ENCODE assay signal across 8 cellular contexts in genomic region chr11:12802418-12803085, GRCh38.
DNase-seq lines count a peak whose midpoint lies in the region; TF ChIP-seq lines count a peak whose summit lies in the region.

No MANE protein-coding gene starts in this region.

- TF ChIP-seq POLR2A in thyroid gland (IDR thresholded peaks at IDR 0.05), result no peak

- WGBS in thyroid gland, 2 donors, result 44 to 45% methylated on average over 16 of the region's 16 CpGs

- CTCF ChIA-PET in AG04450 (lab: Charles Lee), result interaction anchor here (1.1 to 2.2 kb wide), 4 partner anchors 11 to 516 kb away, joined by 3 to 7 read pairs (median 6); no protein-coding TSS in a partner anchor

- H3K9me3 ChIP-seq in AG04450 (ENCODE audit: control insufficient read depth, insufficient read depth, low read length), result no peaks in the 10 kb centered on the region
- H3K9me3 ChIP-seq in adipocyte (ENCODE audit: control insufficient read depth, low read length), result no peaks in the 10 kb centered on the region
- H3K9me3 ChIP-seq in thyroid gland, result no peaks in the 10 kb centered on the region

- H3K9ac ChIP-seq in adipocyte (ENCODE audit: low read length), result no peak overlapping the region

- DNase-seq in AG04450 (ENCODE audit: low read depth, low spot score), result no peak
- DNase-seq in NCI-H1092 (lab: John Stamatoyannopoulos, UW), result peak; percentile 99
- DNase-seq in adipocyte (ENCODE audit: low read depth), result peak; percentile 79
- peak; percentile 97 for DNase-seq in islet precursor cell
- peak; percentile 93 to 94 for DNase-seq in thyroid gland
- no peak for DNase-seq in inferior parietal cortex (ENCODE audit: extremely low spot score)
- no peak for DNase-seq in activated gamma-delta T cell (lab: John Stamatoyannopoulos, UW)
- no peak for DNase-seq in stimulated activated naive CD4-positive, alpha-beta T cell treated with Interleukin-2 at 50 U/mL for 16 hours (lab: John Stamatoyannopoulos, UW)

- POLR2A ChIA-PET in AG04450 (lab: Yijun Ruan, JAX), result interaction anchor here (0.7 kb wide), 1 partner anchor 110 kb away, joined by 5 read pairs; no protein-coding TSS in a partner anchor

- H3K36me3 ChIP-seq in adipocyte (ENCODE audit: control insufficient read depth, insufficient read depth, low read length, severe bottlenecking) (no peaks in the 10 kb centered on the region), thyroid gland (no peaks in the 10 kb centered on the region)

- H3K4me3 ChIP-seq in AG04450 (ENCODE audit: low read depth, low read length) (no peak overlapping the region), adipocyte (ENCODE audit: low read length) (no peak overlapping the region), thyroid gland (replicated peaks in 1 of 3) (no peak overlapping the region)

- intact Hi-C loops in thyroid gland (cut with DNase I), result loop anchor here (10.0 kb wide), 1 partner anchor 108 kb away; no protein-coding TSS in a partner anchor

- TF ChIP-seq CTCF in AG04450 (IDR thresholded peaks at IDR 0.05; ENCODE audit: low read depth, low read length) (no peak), thyroid gland (IDR thresholded peaks at IDR 0.05) (no peak)

- no peaks in the 10 kb centered on the region for H3K27me3 ChIP-seq in AG04450 (ENCODE audit: control insufficient read depth, insufficient read depth, low read length)
- no peaks in the 10 kb centered on the region for H3K27me3 ChIP-seq in adipocyte (replicated peaks; ENCODE audit: control insufficient read depth, insufficient read depth, low read length)
- no peaks in the 10 kb centered on the region for H3K27me3 ChIP-seq in thyroid gland

- H3K27ac ChIP-seq in AG04450 (ENCODE audit: low read depth, low read length) (peak overlapping the region; percentile 82), thyroid gland (peak overlapping the region; percentile 69 to 92 (median 89))

- H3K4me1 ChIP-seq in adipocyte (ENCODE audit: control insufficient read depth, insufficient read depth, low read length), result peaks cover 29% of the 10 kb centered on the region
- peaks cover 57 to 70% of the 10 kb centered on the region in 2 donors for H3K4me1 ChIP-seq in thyroid gland

Comparison
In these comparisons a context has a peak if more than half of its experiments do, and no peak if none do; other contexts are left out.
1. DNase-seq: peak in NCI-H1092 (single experiment), adipocyte (single experiment), islet precursor cell (single experiment) and thyroid gland (2 of 2); none in AG04450 (single experiment), inferior parietal cortex (single experiment), activated gamma-delta T cell (single experiment) and stimulated activated naive CD4-positive, alpha-beta T cell treated with Interleukin-2 at 50 U/mL for 16 hours (single experiment).